ENCODE assay signal across 1 cellular context in genomic region chr15:75646944-75647364, GRCh38.
TF ChIP-seq lines count a peak whose summit lies in the region.

No MANE protein-coding gene starts in this region.

TF ChIP-seq in H1, 55 proteins besides CTCF, POLR2A, EP300 and RAD21 (continued from another document):
- TF ChIP-seq USF2 (IDR thresholded peaks at IDR 0.05; ENCODE audit: low read length), result no peak
- TF ChIP-seq ATF2 (IDR thresholded peaks at IDR 0.05; ENCODE audit: low read length), result no peak
- peak; percentile 40 for TF ChIP-seq EZH2 (IDR thresholded peaks at IDR 0.05; ENCODE audit: low read depth, low read length, severe bottlenecking)
- peak; percentile 12 for TF ChIP-seq SAP30 (IDR thresholded peaks at IDR 0.05; ENCODE audit: insufficient read depth, insufficient replicate concordance, low read length)
- TF ChIP-seq PHF8 (conservative IDR thresholded peaks at IDR 0.05; ENCODE audit: low read depth, low read length), result no peak
- no peak for TF ChIP-seq FOSL1 (IDR thresholded peaks at IDR 0.05; ENCODE audit: insufficient read depth, low read depth, low read length)
TF ChIP-seq in H1: peak in this region for 3.
